24 cellular contexts compared by ENCODE assay signal in genomic region chr15:57950381-57950946, GRCh38.
DNase-seq lines count a peak whose midpoint lies in the region; ATAC-seq and TF ChIP-seq lines count a peak whose summit lies in the region.
"Had no signal": no experiment of that assay in that cellular context is flagged by ENCODE, and none has a peak within 500 bp of the region (broad histone marks: within the 10 kb centered on the region; RNA-seq: fewer than 3 reads in every experiment).

No MANE protein-coding gene starts in this region.

- H3K4me1 ChIP-seq in HEK293 (ENCODE audit: control insufficient read depth, insufficient read depth, low read length), result no peaks in the 10 kb centered on the region
- no peaks in the 10 kb centered on the region for H3K4me1 ChIP-seq in CD8-positive, alpha-beta T cell (ENCODE audit: insufficient read depth, low read length)
- H3K4me1 ChIP-seq: pancreas, spleen, transverse colon had no signal

- H3K9me3 ChIP-seq in HEK293 (ENCODE audit: control insufficient read depth, insufficient read depth, low read depth, low read length), result no peaks in the 10 kb centered on the region
- H3K9me3 ChIP-seq in CD8-positive, alpha-beta T cell (ENCODE audit: low read length), result no peaks in the 10 kb centered on the region
- H3K9me3 ChIP-seq: pancreas, spleen, transverse colon had no signal

- peaks cover 14% of the 10 kb centered on the region for H3K27me3 Mint-ChIP-seq in CD8-positive, alpha-beta T cell (ENCODE audit: low read depth)
- H3K27me3 Mint-ChIP-seq: brain had no signal

- no peak overlapping the region for H3K27ac Mint-ChIP-seq in CD8-positive, alpha-beta T cell
- H3K27ac Mint-ChIP-seq: GM23338, natural killer cell had no signal

- no peak overlapping the region for H3K4me3 ChIP-seq in HEK293 (ENCODE audit: low read depth, low read length)
- H3K4me3 ChIP-seq in retinal pigment epithelial cell (ENCODE audit: low read length), result no peak overlapping the region
- no peak overlapping the region for H3K4me3 ChIP-seq in CD8-positive, alpha-beta T cell (ENCODE audit: low read depth, low read length)
- H3K4me3 ChIP-seq: GM23338, pancreas, spleen, transverse colon had no signal

- no peaks in the 10 kb centered on the region for H3K4me1 Mint-ChIP-seq in CD8-positive, alpha-beta T cell (ENCODE audit: low read depth)
- H3K4me1 Mint-ChIP-seq: natural killer cell had no signal

- H3K4me3 Mint-ChIP-seq in CD8-positive, alpha-beta T cell, result no peak overlapping the region
- H3K4me3 Mint-ChIP-seq: brain, GM23338, natural killer cell had no signal

- no peaks in the 10 kb centered on the region for H3K27me3 ChIP-seq in CD8-positive, alpha-beta T cell (ENCODE audit: insufficient read depth, low read length)
- H3K27me3 ChIP-seq: pancreas, spleen, transverse colon had no signal

- TF ChIP-seq CTCF in HEK293 (tag by site-specific recombination; IDR thresholded peaks at IDR 0.05), result no peak
- TF ChIP-seq CTCF in retinal pigment epithelial cell (conservative IDR thresholded peaks at IDR 0.05; ENCODE audit: low read depth, low read length), result no peak
- TF ChIP-seq CTCF in CD8-positive, alpha-beta T cell (IDR thresholded peaks at IDR 0.05), result no peak

- no peaks in the 10 kb centered on the region for H3K36me3 ChIP-seq in HEK293 (ENCODE audit: control insufficient read depth in 2 of 2, insufficient read depth in 1 of 2, low read length in 2 of 2)
- no peaks in the 10 kb centered on the region for H3K36me3 ChIP-seq in CD8-positive, alpha-beta T cell (ENCODE audit: insufficient read depth, low read length)
- H3K36me3 ChIP-seq: pancreas, spleen, transverse colon had no signal

- POLR2A ChIA-PET in HEK293 (lab: Yijun Ruan, JAX), result no interaction called here
- POLR2A ChIA-PET in CD8-positive, alpha-beta T cell (lab: Charles Lee), result no interaction called here

- DNase-seq in NCI-H69 (lab: John Stamatoyannopoulos, UW) (peak; percentile 27), retinal pigment epithelial cell (ENCODE audit: low read depth) (peak; percentile 41), left colon (no peak)
- DNase-seq in activated naive CD4-positive, alpha-beta T cell treated with anti-CD3 and anti-CD28 coated beads, Interleukin-2, amount 50 U/mL, for 16 hours, result no peak
- no peak for DNase-seq in CD8-positive, alpha-beta T cell
- DNase-seq: activated CD4-positive, alpha-beta T cell treated with anti-CD3 and anti-CD28 coated beads, Interleukin-2, amount 50 U/mL, for 4 hours; activated CD4-positive, CD25-positive, alpha-beta regulatory T cell; activated naive CD4-positive, alpha-beta T cell treated with Interleukin-2 at 50 U/mL for 16 hours; left ventricle myocardium superior; natural killer cell; NCI-H1436; NCI-H2171; NCI-H526; SIG-M5; spleen; T-helper 9 cell; transverse colon had no signal

- H3K36me3 Mint-ChIP-seq in CD8-positive, alpha-beta T cell, result no peaks in the 10 kb centered on the region
- H3K36me3 Mint-ChIP-seq: brain, natural killer cell had no signal

- CTCF ChIA-PET in HEK293 (lab: Yijun Ruan, JAX), result no interaction called here
- CTCF ChIA-PET in CD8-positive, alpha-beta T cell (lab: Charles Lee), result no interaction called here

- intact Hi-C loops in left colon (cut with DNase I, micrococcal nuclease), result no loop called here
- intact Hi-C loops in CD8-positive, alpha-beta T cell (cut with DNase I, micrococcal nuclease), result no loop called here

- no peaks in the 10 kb centered on the region for H3K9me3 Mint-ChIP-seq in CD8-positive, alpha-beta T cell
- H3K9me3 Mint-ChIP-seq: brain, GM23338, natural killer cell had no signal

- H3K27ac ChIP-seq in HEK293 (ENCODE audit: extremely low read depth, low read depth, low read length), result no peak overlapping the region
- no peak overlapping the region for H3K27ac ChIP-seq in CD8-positive, alpha-beta T cell (ENCODE audit: low read depth, low read length)
- H3K27ac ChIP-seq: C4-2B, KMS-11, pancreas, spleen, transverse colon had no signal

- ATAC-seq in esophagus mucosa (peak; percentile 89), left colon (no peak)
- no peak for ATAC-seq in CD8-positive, alpha-beta T cell
- ATAC-seq: GM23338, left ventricle myocardium superior, natural killer cell had no signal

TF ChIP-seq in HEK293, 187 proteins besides CTCF, POLR2A, EP300 and RAD21 (continues in another document):
- TF ChIP-seq ZNF324 (tag by site-specific recombination; IDR thresholded peaks at IDR 0.05) (no peak), ZBTB6 (tag by site-specific recombination; IDR thresholded peaks at IDR 0.05) (no peak), ZNF561 (tag by site-specific recombination; IDR thresholded peaks at IDR 0.05; ENCODE audit: borderline replicate concordance) (no peak), ZNF518A (tag by site-specific recombination; conservative IDR thresholded peaks at IDR 0.05; ENCODE audit: low read depth) (peak; percentile 30; the same call in 1 of the 2 replicates), ZNF398 (tag by site-specific recombination; IDR thresholded peaks at IDR 0.05) (peak; percentile 63; the same call in 1 of the 2 replicates), ZFP41 (tag by site-specific recombination; IDR thresholded peaks at IDR 0.05; ENCODE audit: borderline replicate concordance) (no peak), MYNN (tag by site-specific recombination; IDR thresholded peaks at IDR 0.05; ENCODE audit: borderline replicate concordance) (no peak), BCL6B (tag by site-specific recombination; IDR thresholded peaks at IDR 0.05) (no peak)

Comparison
In these comparisons a context has a peak if more than half of its experiments do, and no peak if none do; other contexts are left out.
1. DNase-seq: peak in NCI-H69 (single experiment) and retinal pigment epithelial cell (single experiment); none in activated naive CD4-positive, alpha-beta T cell treated with anti-CD3 and anti-CD28 coated beads, Interleukin-2, amount 50 U/mL, for 16 hours (single experiment), left colon (0 of 2) and CD8-positive, alpha-beta T cell (0 of 7).